ENCODE assay signal across 1 cellular context in genomic region chr21:44011774-44012473, GRCh38.
TF ChIP-seq lines count a peak whose summit lies in the region.

TSS of gene TRAPPC10 (plus strand) at chr21:44012309. CDS start at chr21:44012494, 185 bp downstream.

TF ChIP-seq in WTC11, 78 proteins besides CTCF, POLR2A, EP300 and RAD21 (continued from another document):
- TF ChIP-seq KAT7 (CRISPR knock-in tag; IDR thresholded peaks at IDR 0.05; ENCODE audit: borderline replicate concordance), result peak; percentile 57; the same call in 1 of the 2 replicates
- TF ChIP-seq, protein P1, sequence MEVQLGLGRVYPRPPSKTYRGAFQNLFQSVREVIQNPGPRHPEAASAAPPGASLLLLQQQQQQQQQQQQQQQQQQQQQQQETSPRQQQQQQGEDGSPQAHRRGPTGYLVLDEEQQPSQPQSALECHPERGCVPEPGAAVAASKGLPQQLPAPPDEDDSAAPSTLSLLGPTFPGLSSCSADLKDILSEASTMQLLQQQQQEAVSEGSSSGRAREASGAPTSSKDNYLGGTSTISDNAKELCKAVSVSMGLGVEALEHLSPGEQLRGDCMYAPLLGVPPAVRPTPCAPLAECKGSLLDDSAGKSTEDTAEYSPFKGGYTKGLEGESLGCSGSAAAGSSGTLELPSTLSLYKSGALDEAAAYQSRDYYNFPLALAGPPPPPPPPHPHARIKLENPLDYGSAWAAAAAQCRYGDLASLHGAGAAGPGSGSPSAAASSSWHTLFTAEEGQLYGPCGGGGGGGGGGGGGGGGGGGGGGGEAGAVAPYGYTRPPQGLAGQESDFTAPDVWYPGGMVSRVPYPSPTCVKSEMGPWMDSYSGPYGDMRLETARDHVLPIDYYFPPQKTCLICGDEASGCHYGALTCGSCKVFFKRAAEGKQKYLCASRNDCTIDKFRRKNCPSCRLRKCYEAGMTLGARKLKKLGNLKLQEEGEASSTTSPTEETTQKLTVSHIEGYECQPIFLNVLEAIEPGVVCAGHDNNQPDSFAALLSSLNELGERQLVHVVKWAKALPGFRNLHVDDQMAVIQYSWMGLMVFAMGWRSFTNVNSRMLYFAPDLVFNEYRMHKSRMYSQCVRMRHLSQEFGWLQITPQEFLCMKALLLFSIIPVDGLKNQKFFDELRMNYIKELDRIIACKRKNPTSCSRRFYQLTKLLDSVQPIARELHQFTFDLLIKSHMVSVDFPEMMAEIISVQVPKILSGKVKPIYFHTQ (CRISPR knock-in tag; IDR thresholded peaks at IDR 0.05), result no peak
- no peak for TF ChIP-seq HMGA2 (CRISPR knock-in tag; IDR thresholded peaks at IDR 0.05)
- peak; percentile 54; the same call in 1 of the 2 replicates for TF ChIP-seq RELA (CRISPR knock-in tag; IDR thresholded peaks at IDR 0.05; ENCODE audit: borderline replicate concordance)
- TF ChIP-seq, protein P2, sequence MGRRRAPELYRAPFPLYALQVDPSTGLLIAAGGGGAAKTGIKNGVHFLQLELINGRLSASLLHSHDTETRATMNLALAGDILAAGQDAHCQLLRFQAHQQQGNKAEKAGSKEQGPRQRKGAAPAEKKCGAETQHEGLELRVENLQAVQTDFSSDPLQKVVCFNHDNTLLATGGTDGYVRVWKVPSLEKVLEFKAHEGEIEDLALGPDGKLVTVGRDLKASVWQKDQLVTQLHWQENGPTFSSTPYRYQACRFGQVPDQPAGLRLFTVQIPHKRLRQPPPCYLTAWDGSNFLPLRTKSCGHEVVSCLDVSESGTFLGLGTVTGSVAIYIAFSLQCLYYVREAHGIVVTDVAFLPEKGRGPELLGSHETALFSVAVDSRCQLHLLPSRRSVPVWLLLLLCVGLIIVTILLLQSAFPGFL (CRISPR knock-in tag; IDR thresholded peaks at IDR 0.05; ENCODE audit: borderline replicate concordance), result no peak
- TF ChIP-seq, protein P3, sequence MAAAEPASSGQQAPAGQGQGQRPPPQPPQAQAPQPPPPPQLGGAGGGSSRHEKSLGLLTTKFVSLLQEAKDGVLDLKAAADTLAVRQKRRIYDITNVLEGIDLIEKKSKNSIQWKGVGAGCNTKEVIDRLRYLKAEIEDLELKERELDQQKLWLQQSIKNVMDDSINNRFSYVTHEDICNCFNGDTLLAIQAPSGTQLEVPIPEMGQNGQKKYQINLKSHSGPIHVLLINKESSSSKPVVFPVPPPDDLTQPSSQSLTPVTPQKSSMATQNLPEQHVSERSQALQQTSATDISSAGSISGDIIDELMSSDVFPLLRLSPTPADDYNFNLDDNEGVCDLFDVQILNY (CRISPR knock-in tag; IDR thresholded peaks at IDR 0.05), result peak; percentile 14; the same call in 1 of the 2 replicates
- TF ChIP-seq ZNF232 (CRISPR knock-in tag; IDR thresholded peaks at IDR 0.05), result peak; percentile 16; the same call in 1 of the 2 replicates
- peak; percentile 30; the same call in 1 of the 2 replicates for TF ChIP-seq MAX (CRISPR knock-in tag; IDR thresholded peaks at IDR 0.05)
- TF ChIP-seq JUN (CRISPR knock-in tag; IDR thresholded peaks at IDR 0.05), result peak; percentile 68; the same call in 1 of the 2 replicates
TF ChIP-seq in WTC11: peak in this region for 16.
